In the genomic region with DNA sequence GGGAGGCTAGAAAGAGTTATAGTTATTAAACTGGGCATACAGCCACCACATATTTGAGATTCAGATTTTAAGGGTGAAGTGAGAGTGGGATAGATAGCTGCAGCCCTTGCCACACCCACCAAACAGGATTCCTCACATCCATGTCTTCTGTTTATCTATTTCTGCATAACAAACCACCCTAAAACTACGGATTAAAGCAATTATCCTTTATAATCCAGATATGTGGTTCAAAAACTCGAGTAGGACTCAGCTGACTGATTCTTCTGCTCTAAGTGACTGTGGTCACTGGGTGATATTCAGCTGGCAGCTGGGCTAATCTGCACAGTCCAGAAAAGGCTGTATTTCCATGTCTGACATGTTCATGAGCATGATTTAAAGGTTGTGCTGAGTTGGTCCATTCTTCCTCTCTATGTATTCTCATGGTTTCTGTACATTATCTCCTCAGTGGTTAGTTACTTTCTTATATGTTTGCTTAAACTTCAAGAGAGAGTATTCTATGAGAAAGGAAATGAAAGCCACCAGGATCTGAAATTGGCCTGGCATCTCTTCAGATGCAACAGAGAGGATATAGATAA, we compare ENCODE assay signal across 19 cellular contexts.
DNase-seq lines count a peak whose midpoint lies in the region; ATAC-seq and TF ChIP-seq lines count a peak whose summit lies in the region.
"Had no signal": no experiment of that assay in that cellular context is flagged by ENCODE, and none has a peak within 500 bp of the region (broad histone marks: within the 10 kb centered on the region; RNA-seq: fewer than 3 reads in every experiment).

No MANE protein-coding gene starts in this region.

- H3K4me3 ChIP-seq in GM23248 = no peak overlapping the region
- no peak overlapping the region for H3K4me3 ChIP-seq in hepatocyte
- H3K4me3 ChIP-seq: PC-9 had no signal

- H3K79me2 ChIP-seq in GM23248 (ENCODE audit: insufficient read depth) (no peaks in the 10 kb centered on the region), hepatocyte (no peaks in the 10 kb centered on the region)

- no peak overlapping the region for H3K27ac ChIP-seq in GM23248
- peak overlapping the region; percentile 21 for H3K27ac ChIP-seq in hepatocyte
- H3K27ac ChIP-seq: C4-2B, PC-9, RWPE1 had no signal

- H3K27me3 Mint-ChIP-seq in nephron (ENCODE audit: low read depth) = no peaks in the 10 kb centered on the region
- H3K27me3 Mint-ChIP-seq: CD8-positive, alpha-beta memory T cell had no signal

- H3K4me3 Mint-ChIP-seq in nephron = no peak overlapping the region
- H3K4me3 Mint-ChIP-seq: CD8-positive, alpha-beta memory T cell had no signal

- H3K36me3 ChIP-seq in GM23248 (ENCODE audit: low read depth) = no peaks in the 10 kb centered on the region
- no peaks in the 10 kb centered on the region for H3K36me3 ChIP-seq in hepatocyte (replicated peaks; ENCODE audit: insufficient read depth, low read depth)

- H3K9me3 ChIP-seq in GM23248 (ENCODE audit: low read depth) (no peaks in the 10 kb centered on the region), hepatocyte (ENCODE audit: low read depth) (no peaks in the 10 kb centered on the region)

- no peak overlapping the region for H3K4me2 ChIP-seq in GM23248 (ENCODE audit: unreplicated experiment)
- peak overlapping the region; percentile 20 for H3K4me2 ChIP-seq in hepatocyte
- H3K4me2 ChIP-seq: PC-9 had no signal

- DNase-seq in GM23248 = no peak
- peak; percentile 84 for DNase-seq in OCI-M1 (lab: John Stamatoyannopoulos, UW)
- no peak for DNase-seq in hepatocyte (ENCODE audit: low spot score)
- no peak for DNase-seq in RPMI8226
- no peak for DNase-seq in iPS-NIHi7 (ENCODE audit: extremely low spot score)
- DNase-seq: CD8-positive, alpha-beta memory T cell; GDM1; Kasumi-1; NCI-H1694; NCI-H2081 treated with DMSO at 0.1 percent for 48 hours; NCI-H2171 treated with DMSO at 0.1 percent for 48 hours; NCI-H524 treated with DMSO at 0.1 percent for 48 hours; PC-9; SIG-M5 had no signal

- WGBS in GM23248 (ENCODE audit: low coverage in 1 of 2, low lambda C conversion rate in 2 of 2, missing lambda C conversion rate in 2 of 2), 2 experiments = 35 to 36% methylated on average over 2 of the region's 2 CpGs
- 30% methylated on average over 2 of the region's 2 CpGs for WGBS in hepatocyte (ENCODE audit: low lambda C conversion rate, missing lambda C conversion rate)

- H3K27ac Mint-ChIP-seq in nephron = peak overlapping the region; percentile 40 to 53 (median 44)
- H3K27ac Mint-ChIP-seq: CD8-positive, alpha-beta memory T cell had no signal

- 0 out of 2 replicates have a peak overlapping the region, but pooled peaks have one; percentile 18 for H2AFZ ChIP-seq in GM23248
- H2AFZ ChIP-seq in hepatocyte = no peak overlapping the region
- H2AFZ ChIP-seq: PC-9 had no signal

- H3K27me3 ChIP-seq in GM23248 (replicated peaks; ENCODE audit: insufficient read depth) (no peaks in the 10 kb centered on the region), hepatocyte (no peaks in the 10 kb centered on the region)

- H4K20me1 ChIP-seq in GM23248 (ENCODE audit: insufficient read depth) (no peaks in the 10 kb centered on the region), hepatocyte (ENCODE audit: insufficient read depth, poor library complexity, severe bottlenecking) (no peaks in the 10 kb centered on the region)

- H3K4me1 ChIP-seq in GM23248 (ENCODE audit: insufficient read depth) (no peaks in the 10 kb centered on the region), hepatocyte (ENCODE audit: insufficient read depth) (peaks cover 24% of the 10 kb centered on the region)

- in situ Hi-C loops in GM23248 (cut with MboI) = no loop called here

- H3K9me2 ChIP-seq in GM23248 (ENCODE audit: insufficient read depth) = no peaks in the 10 kb centered on the region
- no peaks in the 10 kb centered on the region for H3K9me2 ChIP-seq in hepatocyte (replicated peaks; ENCODE audit: insufficient read depth)

- no peaks in the 10 kb centered on the region for H3F3A ChIP-seq in GM23248 (ENCODE audit: insufficient read depth)

- H3K9ac ChIP-seq in GM23248 = no peak overlapping the region

- ATAC-seq in HG03457 (IDR thresholded peaks at IDR 0.05; ENCODE audit: unreplicated experiment) = no peak
- ATAC-seq: SK-N-SH treated with all-trans-retinoic acid at 6 μM for 48 hours had no signal

- peaks cover 11% of the 10 kb centered on the region for H3K4me1 Mint-ChIP-seq in nephron
- H3K4me1 Mint-ChIP-seq: CD8-positive, alpha-beta memory T cell had no signal

- no peaks in the 10 kb centered on the region for H3K36me3 Mint-ChIP-seq in nephron (ENCODE audit: low read depth)
- H3K36me3 Mint-ChIP-seq: CD8-positive, alpha-beta memory T cell had no signal

- TF ChIP-seq CTCF in hepatocyte (IDR thresholded peaks at IDR 0.05; ENCODE audit: poor library complexity) (no peak), nephron (IDR thresholded peaks at IDR 0.05; ENCODE audit: unreplicated experiment in 3 of 3) (no peak)

- peaks cover 15% of the 10 kb centered on the region for H3K9me3 Mint-ChIP-seq in nephron
